Comparison of ENCODE assay signal across 8 cellular contexts in genomic region chr14:61470261-61470953, GRCh38.
DNase-seq lines count a peak whose midpoint lies in the region; TF ChIP-seq lines count a peak whose summit lies in the region.

No MANE protein-coding gene starts in this region.

- H3K27ac ChIP-seq in CD4-positive, alpha-beta memory T cell (ENCODE audit: low read depth, low read length): peak overlapping the region; percentile 66
- peak overlapping the region; percentile 93 for H3K27ac ChIP-seq in KOPT-K1 (ENCODE audit: low read depth, low read length, poor library complexity, severe bottlenecking)
- peak overlapping the region; percentile 58 for H3K27ac ChIP-seq in smooth muscle cell (ENCODE audit: low read depth)

- POLR2A ChIA-PET in CD4-positive, alpha-beta memory T cell (lab: Charles Lee; ENCODE audit: partially characterized antibody): interaction anchor here (1.0 to 2.0 kb wide), 7 partner anchors 9 to 190 kb away, joined by 3 to 5 read pairs (median 4); no protein-coding TSS in a partner anchor
- POLR2A ChIA-PET in activated CD4-positive, alpha-beta memory T cell treated with anti-CD3 and anti-CD28 coated beads for 36 hours (lab: Charles Lee): interaction anchor here (0.8 to 1.5 kb wide), 4 partner anchors 9 to 225 kb away, joined by 3 to 4 read pairs (median 3); partner anchors contain the start of gene HIF1A

- H4K20me1 ChIP-seq in smooth muscle cell (ENCODE audit: low read depth): no peaks in the 10 kb centered on the region

- peaks cover 23 to 72% of the 10 kb centered on the region in 2 donors for H3K36me3 Mint-ChIP-seq in CD4-positive, alpha-beta memory T cell
- H3K36me3 Mint-ChIP-seq in activated CD4-positive, alpha-beta memory T cell treated with anti-CD3 and anti-CD28 coated beads for 36 hours: peaks cover 37% of the 10 kb centered on the region

- peaks cover 0 to 3% (median 0%) of the 10 kb centered on the region in 8 donors for H3K9me3 Mint-ChIP-seq in CD4-positive, alpha-beta memory T cell
- H3K9me3 Mint-ChIP-seq in activated CD4-positive, alpha-beta memory T cell treated with anti-CD3 and anti-CD28 coated beads for 36 hours: no peaks in the 10 kb centered on the region

- H3K4me3 Mint-ChIP-seq in CD4-positive, alpha-beta memory T cell: peak overlapping the region; percentile 21 to 91 (median 88)
- H3K4me3 Mint-ChIP-seq in activated CD4-positive, alpha-beta memory T cell treated with anti-CD3 and anti-CD28 coated beads for 36 hours: peak overlapping the region; percentile 9

- H3K9ac ChIP-seq in smooth muscle cell (ENCODE audit: low read depth): no peak overlapping the region

- H3K4me1 ChIP-seq in CD4-positive, alpha-beta memory T cell (ENCODE audit: insufficient read depth, low read length): peaks cover 90% of the 10 kb centered on the region
- H3K4me1 ChIP-seq in smooth muscle cell (ENCODE audit: low read depth): peaks cover 22% of the 10 kb centered on the region

- H3K4me3 ChIP-seq in CD4-positive, alpha-beta memory T cell (ENCODE audit: low read length in 2 of 2): no peak overlapping the region
- H3K4me3 ChIP-seq in smooth muscle cell: no peak overlapping the region

- WGBS in smooth muscle cell (ENCODE audit: low lambda C conversion rate): 37% methylated on average over 13 of the region's 13 CpGs

- no peaks in the 10 kb centered on the region for H3K27me3 ChIP-seq in CD4-positive, alpha-beta memory T cell (ENCODE audit: insufficient read depth, low read length)
- no peaks in the 10 kb centered on the region for H3K27me3 ChIP-seq in smooth muscle cell (ENCODE audit: low read depth)

- no peaks in the 10 kb centered on the region for H3K27me3 Mint-ChIP-seq in CD4-positive, alpha-beta memory T cell
- no peaks in the 10 kb centered on the region for H3K27me3 Mint-ChIP-seq in activated CD4-positive, alpha-beta memory T cell treated with anti-CD3 and anti-CD28 coated beads for 36 hours

- no peak for TF ChIP-seq CTCF in smooth muscle cell (IDR thresholded peaks at IDR 0.05; ENCODE audit: borderline replicate concordance, insufficient read depth, poor library complexity, severe bottlenecking)

- H3K79me2 ChIP-seq in smooth muscle cell (ENCODE audit: low read depth): no peaks in the 10 kb centered on the region

- peak overlapping the region; percentile 82 for H3K4me2 ChIP-seq in smooth muscle cell

- intact Hi-C loops in CD4-positive, alpha-beta memory T cell (cut with micrococcal nuclease): no loop called here
- intact Hi-C loops in activated CD4-positive, alpha-beta memory T cell treated with anti-CD3 and anti-CD28 coated beads for 36 hours (cut with micrococcal nuclease): no loop called here

- peaks cover 17% of the 10 kb centered on the region for H3K36me3 ChIP-seq in CD4-positive, alpha-beta memory T cell (ENCODE audit: insufficient read depth, low read length)
- peaks cover 69% of the 10 kb centered on the region for H3K36me3 ChIP-seq in KOPT-K1 (ENCODE audit: insufficient read depth, low read length)
- no peaks in the 10 kb centered on the region for H3K36me3 ChIP-seq in smooth muscle cell (ENCODE audit: low read depth)

- peaks cover 71 to 98% (median 85%) of the 10 kb centered on the region in 4 donors for H3K4me1 Mint-ChIP-seq in CD4-positive, alpha-beta memory T cell
- H3K4me1 Mint-ChIP-seq in activated CD4-positive, alpha-beta memory T cell treated with anti-CD3 and anti-CD28 coated beads for 36 hours (ENCODE audit: low read depth): peaks cover 82% of the 10 kb centered on the region

- peak overlapping the region; percentile 87 to 100 (median 97) for H3K27ac Mint-ChIP-seq in CD4-positive, alpha-beta memory T cell
- peak overlapping the region; percentile 100 for H3K27ac Mint-ChIP-seq in activated CD4-positive, alpha-beta memory T cell treated with anti-CD3 and anti-CD28 coated beads for 36 hours

- CTCF ChIA-PET in CD4-positive, alpha-beta memory T cell (lab: Charles Lee; ENCODE audit: partially characterized antibody): interaction anchor here (0.5 to 5.5 kb wide), 13 partner anchors 9 to 367 kb away, joined by 3 to 37 read pairs (median 4); no protein-coding TSS in a partner anchor
- CTCF ChIA-PET in activated CD4-positive, alpha-beta memory T cell treated with anti-CD3 and anti-CD28 coated beads for 36 hours (lab: Charles Lee): interaction anchor here (0.7 to 10.8 kb wide), 12 partner anchors 8 to 368 kb away, joined by 3 to 76 read pairs (median 4); partner anchors contain the start of gene TMEM30B

- H3F3A ChIP-seq in smooth muscle cell (ENCODE audit: low read depth): peaks cover 5% of the 10 kb centered on the region

- H2AFZ ChIP-seq in smooth muscle cell (ENCODE audit: low read depth): peak overlapping the region; percentile 23

- no peaks in the 10 kb centered on the region for H3K9me3 ChIP-seq in CD4-positive, alpha-beta memory T cell (ENCODE audit: control insufficient read depth in 1 of 2, low read length in 2 of 2)
- H3K9me3 ChIP-seq in KOPT-K1 (ENCODE audit: insufficient read depth, low read length, poor library complexity, severe bottlenecking) (no peaks in the 10 kb centered on the region), smooth muscle cell (replicated peaks; ENCODE audit: low read depth) (no peaks in the 10 kb centered on the region)

- no peak for DNase-seq in CD4-positive, alpha-beta memory T cell
- no peak for DNase-seq in activated CD4-positive, alpha-beta memory T cell treated with anti-CD3 and anti-CD28 coated beads for 36 hours
- DNase-seq in glomerular visceral epithelial cell (ENCODE audit: extremely low spot score): peak; percentile 90
- DNase-seq in smooth muscle cell (lab: John Stamatoyannopoulos, UW; ENCODE audit: unreplicated experiment): no peak
- no peak for DNase-seq in cortex of kidney (lab: John Stamatoyannopoulos, UW)
- DNase-seq in NCI-H1436 treated with DMSO at 0.1 percent for 48 hours (lab: John Stamatoyannopoulos, UW): no peak
- DNase-seq in stimulated activated CD4-positive, alpha-beta T cell treated with anti-CD3 and anti-CD28 coated beads, Interleukin-15, amount 100 ng/mL, for 24 hours: no peak
